1 cellular context compared by ENCODE assay signal in genomic region chr17:80703109-80703508, GRCh38.
TF ChIP-seq lines count a peak whose summit lies in the region.

No MANE protein-coding gene starts in this region.

TF ChIP-seq in IMR-90, 13 proteins besides CTCF, POLR2A, EP300 and RAD21 (continued from another document):
- no peak for TF ChIP-seq FOS (IDR thresholded peaks at IDR 0.05; ENCODE audit: low read depth, low read length)
- TF ChIP-seq MXI1 (IDR thresholded peaks at IDR 0.05; ENCODE audit: borderline replicate concordance, low read depth, low read length), result no peak
- no peak for TF ChIP-seq ELK1 (IDR thresholded peaks at IDR 0.05; ENCODE audit: borderline replicate concordance, low read depth, low read length)
- TF ChIP-seq USF2 (IDR thresholded peaks at IDR 0.05; ENCODE audit: low read depth, low read length), result no peak
- TF ChIP-seq MAFK (IDR thresholded peaks at IDR 0.05; ENCODE audit: low read depth, low read length), result no peak
- no peak for TF ChIP-seq NFE2L2 (IDR thresholded peaks at IDR 0.05; ENCODE audit: low read depth, low read length)
- no peak for TF ChIP-seq RFX5 (IDR thresholded peaks at IDR 0.05; ENCODE audit: low read depth, low read length)
- no peak for TF ChIP-seq CHD1 (IDR thresholded peaks at IDR 0.05; ENCODE audit: low read depth, low read length)
- no peak for TF ChIP-seq SMC3 (IDR thresholded peaks at IDR 0.05; ENCODE audit: low read depth, low read length)
- no peak for TF ChIP-seq RCOR1 (IDR thresholded peaks at IDR 0.05; ENCODE audit: insufficient replicate concordance, low read length)
